ENCODE assay signal across 1 cellular context in the genomic region with DNA sequence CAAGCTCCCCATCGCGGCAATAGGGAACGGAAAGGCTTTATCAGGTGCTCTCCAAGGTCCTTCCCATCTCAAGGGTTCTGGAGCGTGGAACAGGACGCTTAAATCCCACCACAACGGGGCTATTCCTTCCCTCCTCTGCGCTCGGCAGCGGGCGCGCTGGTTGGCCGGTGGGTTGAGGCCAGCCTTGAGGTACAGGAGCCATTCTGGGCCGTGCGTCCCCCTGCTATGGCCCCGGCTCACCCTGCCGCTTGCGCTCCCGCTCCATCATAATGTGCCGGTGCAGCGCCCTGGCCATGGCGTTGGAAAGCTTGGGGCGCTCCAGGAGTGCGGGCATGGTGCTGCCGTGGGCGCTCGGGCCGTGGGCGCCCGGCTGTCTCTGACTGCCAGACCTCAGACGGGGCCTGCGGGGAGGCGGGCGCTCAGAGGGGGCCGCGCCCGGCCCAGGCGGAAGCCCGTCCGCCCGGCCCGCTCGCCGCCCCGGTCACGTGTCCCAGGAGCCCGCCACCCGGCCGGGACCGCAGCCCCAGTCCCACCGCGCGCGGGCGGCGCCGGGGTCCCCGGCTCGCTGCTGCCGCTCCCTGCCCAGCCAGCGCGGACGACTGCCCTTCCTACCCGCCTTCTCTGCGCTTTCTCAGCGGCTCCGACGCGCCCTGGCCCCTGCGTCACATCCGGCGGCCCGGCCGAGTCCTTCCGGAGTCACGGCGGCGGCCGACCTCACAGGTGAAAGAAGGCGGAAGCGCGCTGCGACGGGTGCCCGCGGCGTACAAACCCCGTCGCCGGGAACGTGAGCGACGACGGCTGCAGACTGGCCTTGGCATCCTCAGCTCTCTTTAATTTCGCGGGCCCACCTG.
TF ChIP-seq lines count a peak whose summit lies in the region.

A gene with protein sequence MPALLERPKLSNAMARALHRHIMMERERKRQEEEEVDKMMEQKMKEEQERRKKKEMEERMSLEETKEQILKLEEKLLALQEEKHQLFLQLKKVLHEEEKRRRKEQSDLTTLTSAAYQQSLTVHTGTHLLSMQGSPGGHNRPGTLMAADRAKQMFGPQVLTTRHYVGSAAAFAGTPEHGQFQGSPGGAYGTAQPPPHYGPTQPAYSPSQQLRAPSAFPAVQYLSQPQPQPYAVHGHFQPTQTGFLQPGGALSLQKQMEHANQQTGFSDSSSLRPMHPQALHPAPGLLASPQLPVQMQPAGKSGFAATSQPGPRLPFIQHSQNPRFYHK (minus strand): TSS at position 642 of the 851 bp plus-strand sequence. CDS start 308 bp downstream, at position 334.

TF ChIP-seq in GM12878, 131 proteins besides CTCF, POLR2A, EP300 and RAD21 (continued from another document and continues in another):
- TF ChIP-seq, protein P1, sequence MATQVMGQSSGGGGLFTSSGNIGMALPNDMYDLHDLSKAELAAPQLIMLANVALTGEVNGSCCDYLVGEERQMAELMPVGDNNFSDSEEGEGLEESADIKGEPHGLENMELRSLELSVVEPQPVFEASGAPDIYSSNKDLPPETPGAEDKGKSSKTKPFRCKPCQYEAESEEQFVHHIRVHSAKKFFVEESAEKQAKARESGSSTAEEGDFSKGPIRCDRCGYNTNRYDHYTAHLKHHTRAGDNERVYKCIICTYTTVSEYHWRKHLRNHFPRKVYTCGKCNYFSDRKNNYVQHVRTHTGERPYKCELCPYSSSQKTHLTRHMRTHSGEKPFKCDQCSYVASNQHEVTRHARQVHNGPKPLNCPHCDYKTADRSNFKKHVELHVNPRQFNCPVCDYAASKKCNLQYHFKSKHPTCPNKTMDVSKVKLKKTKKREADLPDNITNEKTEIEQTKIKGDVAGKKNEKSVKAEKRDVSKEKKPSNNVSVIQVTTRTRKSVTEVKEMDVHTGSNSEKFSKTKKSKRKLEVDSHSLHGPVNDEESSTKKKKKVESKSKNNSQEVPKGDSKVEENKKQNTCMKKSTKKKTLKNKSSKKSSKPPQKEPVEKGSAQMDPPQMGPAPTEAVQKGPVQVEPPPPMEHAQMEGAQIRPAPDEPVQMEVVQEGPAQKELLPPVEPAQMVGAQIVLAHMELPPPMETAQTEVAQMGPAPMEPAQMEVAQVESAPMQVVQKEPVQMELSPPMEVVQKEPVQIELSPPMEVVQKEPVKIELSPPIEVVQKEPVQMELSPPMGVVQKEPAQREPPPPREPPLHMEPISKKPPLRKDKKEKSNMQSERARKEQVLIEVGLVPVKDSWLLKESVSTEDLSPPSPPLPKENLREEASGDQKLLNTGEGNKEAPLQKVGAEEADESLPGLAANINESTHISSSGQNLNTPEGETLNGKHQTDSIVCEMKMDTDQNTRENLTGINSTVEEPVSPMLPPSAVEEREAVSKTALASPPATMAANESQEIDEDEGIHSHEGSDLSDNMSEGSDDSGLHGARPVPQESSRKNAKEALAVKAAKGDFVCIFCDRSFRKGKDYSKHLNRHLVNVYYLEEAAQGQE (IDR thresholded peaks at IDR 0.05; ENCODE audit: low read depth, low read length) = peak; percentile 80
- TF ChIP-seq SPI1 (IDR thresholded peaks at IDR 0.05; ENCODE audit: borderline replicate concordance, insufficient read depth, low read depth, low read length) = no peak
- no peak for TF ChIP-seq ZNF217 (IDR thresholded peaks at IDR 0.05)
- TF ChIP-seq NFYA (IDR thresholded peaks at IDR 0.05; ENCODE audit: borderline replicate concordance, low read depth, low read length) = no peak
- peak; percentile 93 for TF ChIP-seq IKZF1 (conservative IDR thresholded peaks at IDR 0.05)
- TF ChIP-seq, protein P2, sequence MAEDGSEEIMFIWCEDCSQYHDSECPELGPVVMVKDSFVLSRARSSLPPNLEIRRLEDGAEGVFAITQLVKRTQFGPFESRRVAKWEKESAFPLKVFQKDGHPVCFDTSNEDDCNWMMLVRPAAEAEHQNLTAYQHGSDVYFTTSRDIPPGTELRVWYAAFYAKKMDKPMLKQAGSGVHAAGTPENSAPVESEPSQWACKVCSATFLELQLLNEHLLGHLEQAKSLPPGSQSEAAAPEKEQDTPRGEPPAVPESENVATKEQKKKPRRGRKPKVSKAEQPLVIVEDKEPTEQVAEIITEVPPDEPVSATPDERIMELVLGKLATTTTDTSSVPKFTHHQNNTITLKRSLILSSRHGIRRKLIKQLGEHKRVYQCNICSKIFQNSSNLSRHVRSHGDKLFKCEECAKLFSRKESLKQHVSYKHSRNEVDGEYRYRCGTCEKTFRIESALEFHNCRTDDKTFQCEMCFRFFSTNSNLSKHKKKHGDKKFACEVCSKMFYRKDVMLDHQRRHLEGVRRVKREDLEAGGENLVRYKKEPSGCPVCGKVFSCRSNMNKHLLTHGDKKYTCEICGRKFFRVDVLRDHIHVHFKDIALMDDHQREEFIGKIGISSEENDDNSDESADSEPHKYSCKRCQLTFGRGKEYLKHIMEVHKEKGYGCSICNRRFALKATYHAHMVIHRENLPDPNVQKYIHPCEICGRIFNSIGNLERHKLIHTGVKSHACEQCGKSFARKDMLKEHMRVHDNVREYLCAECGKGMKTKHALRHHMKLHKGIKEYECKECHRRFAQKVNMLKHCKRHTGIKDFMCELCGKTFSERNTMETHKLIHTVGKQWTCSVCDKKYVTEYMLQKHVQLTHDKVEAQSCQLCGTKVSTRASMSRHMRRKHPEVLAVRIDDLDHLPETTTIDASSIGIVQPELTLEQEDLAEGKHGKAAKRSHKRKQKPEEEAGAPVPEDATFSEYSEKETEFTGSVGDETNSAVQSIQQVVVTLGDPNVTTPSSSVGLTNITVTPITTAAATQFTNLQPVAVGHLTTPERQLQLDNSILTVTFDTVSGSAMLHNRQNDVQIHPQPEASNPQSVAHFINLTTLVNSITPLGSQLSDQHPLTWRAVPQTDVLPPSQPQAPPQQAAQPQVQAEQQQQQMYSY (CRISPR knock-in tag; IDR thresholded peaks at IDR 0.05) = no peak
- peak; percentile 65 for TF ChIP-seq BACH1 (IDR thresholded peaks at IDR 0.05; ENCODE audit: borderline replicate concordance)
- TF ChIP-seq SUPT20H (IDR thresholded peaks at IDR 0.05; ENCODE audit: borderline replicate concordance, control insufficient read depth, low read depth, low read length) = no peak
- no peak for TF ChIP-seq BRCA1 (IDR thresholded peaks at IDR 0.05; ENCODE audit: low read depth, low read length)
- peak; percentile 63 for TF ChIP-seq MTA2 (IDR thresholded peaks at IDR 0.05; ENCODE audit: low read depth)
- no peak for TF ChIP-seq NRF1 (conservative IDR thresholded peaks at IDR 0.05; ENCODE audit: low read depth, low read length)
- TF ChIP-seq SMARCA5 (IDR thresholded peaks at IDR 0.05) = peak; percentile 81; the same call in 1 of the 2 replicates
- TF ChIP-seq, protein P3, sequence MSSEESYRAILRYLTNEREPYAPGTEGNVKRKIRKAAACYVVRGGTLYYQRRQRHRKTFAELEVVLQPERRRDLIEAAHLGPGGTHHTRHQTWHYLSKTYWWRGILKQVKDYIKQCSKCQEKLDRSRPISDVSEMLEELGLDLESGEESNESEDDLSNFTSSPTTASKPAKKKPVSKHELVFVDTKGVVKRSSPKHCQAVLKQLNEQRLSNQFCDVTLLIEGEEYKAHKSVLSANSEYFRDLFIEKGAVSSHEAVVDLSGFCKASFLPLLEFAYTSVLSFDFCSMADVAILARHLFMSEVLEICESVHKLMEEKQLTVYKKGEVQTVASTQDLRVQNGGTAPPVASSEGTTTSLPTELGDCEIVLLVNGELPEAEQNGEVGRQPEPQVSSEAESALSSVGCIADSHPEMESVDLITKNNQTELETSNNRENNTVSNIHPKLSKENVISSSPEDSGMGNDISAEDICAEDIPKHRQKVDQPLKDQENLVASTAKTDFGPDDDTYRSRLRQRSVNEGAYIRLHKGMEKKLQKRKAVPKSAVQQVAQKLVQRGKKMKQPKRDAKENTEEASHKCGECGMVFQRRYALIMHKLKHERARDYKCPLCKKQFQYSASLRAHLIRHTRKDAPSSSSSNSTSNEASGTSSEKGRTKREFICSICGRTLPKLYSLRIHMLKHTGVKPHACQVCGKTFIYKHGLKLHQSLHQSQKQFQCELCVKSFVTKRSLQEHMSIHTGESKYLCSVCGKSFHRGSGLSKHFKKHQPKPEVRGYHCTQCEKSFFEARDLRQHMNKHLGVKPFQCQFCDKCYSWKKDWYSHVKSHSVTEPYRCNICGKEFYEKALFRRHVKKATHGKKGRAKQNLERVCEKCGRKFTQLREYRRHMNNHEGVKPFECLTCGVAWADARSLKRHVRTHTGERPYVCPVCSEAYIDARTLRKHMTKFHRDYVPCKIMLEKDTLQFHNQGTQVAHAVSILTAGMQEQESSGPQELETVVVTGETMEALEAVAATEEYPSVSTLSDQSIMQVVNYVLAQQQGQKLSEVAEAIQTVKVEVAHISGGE (CRISPR knock-in tag; IDR thresholded peaks at IDR 0.05) = peak; percentile 57
- TF ChIP-seq CEBPB (IDR thresholded peaks at IDR 0.05; ENCODE audit: borderline replicate concordance in 1 of 2, low read depth in 2 of 2, low read length in 2 of 2) = no peak
- no peak for TF ChIP-seq ZNF384 (IDR thresholded peaks at IDR 0.05; ENCODE audit: borderline replicate concordance, low read depth, low read length)
- no peak for TF ChIP-seq JUND (IDR thresholded peaks at IDR 0.05; ENCODE audit: low read depth, low read length)
- peak; percentile 80 for TF ChIP-seq HCFC1 (IDR thresholded peaks at IDR 0.05; ENCODE audit: low read length)
- peak; percentile 83; the same call in 1 of the 2 replicates for TF ChIP-seq POLR2AphosphoS2 (IDR thresholded peaks at IDR 0.05; ENCODE audit: low read depth, low read length)
- no peak for TF ChIP-seq CBX3 (IDR thresholded peaks at IDR 0.05; ENCODE audit: borderline replicate concordance, low read depth)
- TF ChIP-seq ZNF207 (IDR thresholded peaks at IDR 0.05; ENCODE audit: borderline replicate concordance) = no peak
- TF ChIP-seq, protein P4, sequence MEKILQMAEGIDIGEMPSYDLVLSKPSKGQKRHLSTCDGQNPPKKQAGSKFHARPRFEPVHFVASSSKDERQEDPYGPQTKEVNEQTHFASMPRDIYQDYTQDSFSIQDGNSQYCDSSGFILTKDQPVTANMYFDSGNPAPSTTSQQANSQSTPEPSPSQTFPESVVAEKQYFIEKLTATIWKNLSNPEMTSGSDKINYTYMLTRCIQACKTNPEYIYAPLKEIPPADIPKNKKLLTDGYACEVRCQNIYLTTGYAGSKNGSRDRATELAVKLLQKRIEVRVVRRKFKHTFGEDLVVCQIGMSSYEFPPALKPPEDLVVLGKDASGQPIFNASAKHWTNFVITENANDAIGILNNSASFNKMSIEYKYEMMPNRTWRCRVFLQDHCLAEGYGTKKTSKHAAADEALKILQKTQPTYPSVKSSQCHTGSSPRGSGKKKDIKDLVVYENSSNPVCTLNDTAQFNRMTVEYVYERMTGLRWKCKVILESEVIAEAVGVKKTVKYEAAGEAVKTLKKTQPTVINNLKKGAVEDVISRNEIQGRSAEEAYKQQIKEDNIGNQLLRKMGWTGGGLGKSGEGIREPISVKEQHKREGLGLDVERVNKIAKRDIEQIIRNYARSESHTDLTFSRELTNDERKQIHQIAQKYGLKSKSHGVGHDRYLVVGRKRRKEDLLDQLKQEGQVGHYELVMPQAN (conservative IDR thresholded peaks at IDR 0.05) = peak; percentile 81
- TF ChIP-seq NFIC (IDR thresholded peaks at IDR 0.05; ENCODE audit: low read depth, low read length) = no peak
- TF ChIP-seq BHLHE40 (IDR thresholded peaks at IDR 0.05; ENCODE audit: borderline replicate concordance in 1 of 2, low read depth in 2 of 2, low read length in 1 of 2) = peak; percentile 86 to 96
- TF ChIP-seq SIN3A (IDR thresholded peaks at IDR 0.05; ENCODE audit: low read depth, low read length) = peak; percentile 88
- TF ChIP-seq, protein P5, sequence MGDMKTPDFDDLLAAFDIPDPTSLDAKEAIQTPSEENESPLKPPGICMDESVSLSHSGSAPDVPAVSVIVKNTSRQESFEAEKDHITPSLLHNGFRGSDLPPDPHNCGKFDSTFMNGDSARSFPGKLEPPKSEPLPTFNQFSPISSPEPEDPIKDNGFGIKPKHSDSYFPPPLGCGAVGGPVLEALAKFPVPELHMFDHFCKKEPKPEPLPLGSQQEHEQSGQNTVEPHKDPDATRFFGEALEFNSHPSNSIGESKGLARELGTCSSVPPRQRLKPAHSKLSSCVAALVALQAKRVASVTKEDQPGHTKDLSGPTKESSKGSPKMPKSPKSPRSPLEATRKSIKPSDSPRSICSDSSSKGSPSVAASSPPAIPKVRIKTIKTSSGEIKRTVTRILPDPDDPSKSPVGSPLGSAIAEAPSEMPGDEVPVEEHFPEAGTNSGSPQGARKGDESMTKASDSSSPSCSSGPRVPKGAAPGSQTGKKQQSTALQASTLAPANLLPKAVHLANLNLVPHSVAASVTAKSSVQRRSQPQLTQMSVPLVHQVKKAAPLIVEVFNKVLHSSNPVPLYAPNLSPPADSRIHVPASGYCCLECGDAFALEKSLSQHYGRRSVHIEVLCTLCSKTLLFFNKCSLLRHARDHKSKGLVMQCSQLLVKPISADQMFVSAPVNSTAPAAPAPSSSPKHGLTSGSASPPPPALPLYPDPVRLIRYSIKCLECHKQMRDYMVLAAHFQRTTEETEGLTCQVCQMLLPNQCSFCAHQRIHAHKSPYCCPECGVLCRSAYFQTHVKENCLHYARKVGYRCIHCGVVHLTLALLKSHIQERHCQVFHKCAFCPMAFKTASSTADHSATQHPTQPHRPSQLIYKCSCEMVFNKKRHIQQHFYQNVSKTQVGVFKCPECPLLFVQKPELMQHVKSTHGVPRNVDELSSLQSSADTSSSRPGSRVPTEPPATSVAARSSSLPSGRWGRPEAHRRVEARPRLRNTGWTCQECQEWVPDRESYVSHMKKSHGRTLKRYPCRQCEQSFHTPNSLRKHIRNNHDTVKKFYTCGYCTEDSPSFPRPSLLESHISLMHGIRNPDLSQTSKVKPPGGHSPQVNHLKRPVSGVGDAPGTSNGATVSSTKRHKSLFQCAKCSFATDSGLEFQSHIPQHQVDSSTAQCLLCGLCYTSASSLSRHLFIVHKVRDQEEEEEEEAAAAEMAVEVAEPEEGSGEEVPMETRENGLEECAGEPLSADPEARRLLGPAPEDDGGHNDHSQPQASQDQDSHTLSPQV (IDR thresholded peaks at IDR 0.05) = no peak
- 0 out of 2 replicates have a peak, but pooled peaks have one; percentile 48 for TF ChIP-seq TCF3 (IDR thresholded peaks at IDR 0.05; ENCODE audit: borderline replicate concordance, insufficient read depth, low read depth, low read length)
- no peak for TF ChIP-seq YBX1 (IDR thresholded peaks at IDR 0.05)
- TF ChIP-seq MEF2A (IDR thresholded peaks at IDR 0.05; ENCODE audit: insufficient read depth, low read depth, low read length) = no peak
- no peak for TF ChIP-seq ZSCAN29 (IDR thresholded peaks at IDR 0.05)
- no peak for TF ChIP-seq FOXK2 (IDR thresholded peaks at IDR 0.05)
